Comparison of ENCODE assay signal across 11 cellular contexts in the genomic region with DNA sequence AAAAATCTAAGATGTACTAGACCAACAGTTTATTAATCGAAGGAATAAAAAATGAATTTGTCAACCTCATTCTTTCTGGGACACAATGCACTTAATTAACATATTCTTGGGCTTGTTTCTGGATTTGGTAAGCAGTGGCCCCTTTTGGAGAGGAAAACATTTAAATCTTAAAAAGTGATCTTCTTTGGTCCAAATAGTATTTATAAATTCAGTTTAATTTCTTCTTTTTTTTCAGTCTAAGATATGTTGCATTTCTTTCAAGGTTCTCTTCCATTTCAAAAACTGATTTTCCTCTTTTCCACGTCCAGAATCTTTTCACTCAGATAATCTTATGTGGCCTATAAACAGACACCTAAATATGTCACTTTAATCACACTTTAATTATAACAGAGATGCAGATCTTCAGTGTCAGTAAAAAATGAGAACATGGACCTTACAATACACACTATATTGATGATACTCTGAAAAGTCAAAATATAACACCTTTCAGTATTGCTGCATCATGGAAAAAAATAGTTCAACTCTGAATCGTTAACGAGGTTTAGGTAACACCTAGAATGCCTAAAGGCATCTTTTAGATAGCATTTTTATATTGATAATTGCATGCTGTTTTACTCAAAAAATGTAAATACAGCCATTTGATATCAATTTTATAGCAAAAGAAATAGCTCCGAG. TPM values are rescaled to one million over a fixed set of nuclear protein-coding genes. Genes with fewer than 3 reads are reported as not detected.
DNase-seq lines count a peak whose midpoint lies in the region; TF ChIP-seq lines count a peak whose summit lies in the region.
"Had no signal": no experiment of that assay in that cellular context is flagged by ENCODE, and none has a peak within 500 bp of the region (broad histone marks: within the 10 kb centered on the region; RNA-seq: fewer than 3 reads in every experiment).

No MANE protein-coding gene starts in this region.

- peak overlapping the region in 1 of 7 donors; percentile 71 for H3K4me3 Mint-ChIP-seq in CD8-positive, alpha-beta memory T cell
- peak overlapping the region; percentile 75 for H3K4me3 Mint-ChIP-seq in osteocyte (ENCODE audit: unreplicated experiment)

- H3K4me3 ChIP-seq in CD8-positive, alpha-beta memory T cell (ENCODE audit: low read length) = no peak overlapping the region
- H3K4me3 ChIP-seq in Loucy (ENCODE audit: low read length, poor library complexity, severe bottlenecking) = peak overlapping the region; percentile 85
- H3K4me3 ChIP-seq in esophagus muscularis mucosa = peak overlapping the region in 1 of 4 donors; percentile 79

- DNase-seq in CD8-positive, alpha-beta memory T cell = no peak
- DNase-seq in esophagus muscularis mucosa (ENCODE audit: extremely low spot score) (no peak), osteocyte (ENCODE audit: extremely low spot score, unreplicated experiment) (no peak), NCI-H1436 treated with DMSO at 0.1 percent for 48 hours (lab: John Stamatoyannopoulos, UW) (no peak), NCI-H2227 (lab: John Stamatoyannopoulos, UW; ENCODE audit: unreplicated experiment) (no peak), NCI-H446 (lab: John Stamatoyannopoulos, UW) (no peak)
- DNase-seq in activated CD4-positive, alpha-beta T cell treated with anti-CD3 and anti-CD28 coated beads for 4 hours = no peak
- DNase-seq: activated T-cell treated with anti-CD3 and anti-CD28 coated beads for 4 hours; naive B cell; stimulated activated CD4-positive, alpha-beta T cell treated with anti-CD3 and anti-CD28 coated beads, Interleukin-4, amount 100 ng/mL, for 24 hours had no signal

- no peaks in the 10 kb centered on the region for H3K9me3 ChIP-seq in CD8-positive, alpha-beta memory T cell (ENCODE audit: low read length)
- no peaks in the 10 kb centered on the region for H3K9me3 ChIP-seq in Loucy (ENCODE audit: insufficient read depth, low read depth, low read length)
- no peaks in the 10 kb centered on the region for H3K9me3 ChIP-seq in esophagus muscularis mucosa

- H4K20me1 ChIP-seq in Loucy (ENCODE audit: insufficient read depth, low read length, poor library complexity, severe bottlenecking) = no peaks in the 10 kb centered on the region

- H3K4me1 ChIP-seq in CD8-positive, alpha-beta memory T cell (ENCODE audit: insufficient read depth, low read length) = peaks cover 23% of the 10 kb centered on the region
- H3K4me1 ChIP-seq in Loucy (ENCODE audit: insufficient read depth, low read length, poor library complexity, severe bottlenecking) (peaks cover 37% of the 10 kb centered on the region), esophagus muscularis mucosa (peaks cover 14 to 47% (median 35%) of the 10 kb centered on the region in 4 donors)

- peaks cover 14% of the 10 kb centered on the region; the same call in 1 of the 2 replicates for H3F3A ChIP-seq in Loucy (ENCODE audit: low read depth)

- TF ChIP-seq POLR2A in esophagus muscularis mucosa (IDR thresholded peaks at IDR 0.05; ENCODE audit: low read depth) = no peak

- H2AFZ ChIP-seq in Loucy (ENCODE audit: low read length) = no peak overlapping the region

- TF ChIP-seq CTCF in Loucy (conservative IDR thresholded peaks at IDR 0.05; ENCODE audit: low read length) = no peak
- TF ChIP-seq CTCF in esophagus muscularis mucosa (IDR thresholded peaks at IDR 0.05) = no peak
- no peak for TF ChIP-seq CTCF in osteocyte (IDR thresholded peaks at IDR 0.05)

- CTCF ChIA-PET in CD8-positive, alpha-beta memory T cell (lab: Charles Lee) = interaction anchor here (3.5 kb wide), 1 partner anchor 33 kb away, joined by 14 read pairs; no protein-coding TSS in a partner anchor

- peaks cover 0 to 10% of the 10 kb centered on the region in 2 donors for H3K27me3 Mint-ChIP-seq in CD8-positive, alpha-beta memory T cell
- H3K27me3 Mint-ChIP-seq in osteocyte (ENCODE audit: unreplicated experiment) = no peaks in the 10 kb centered on the region

- H3K9ac ChIP-seq in Loucy (ENCODE audit: low read depth, low read length, poor library complexity, severe bottlenecking) = peak overlapping the region; percentile 98

- H3K9me2 ChIP-seq in Loucy (replicated peaks; ENCODE audit: low read depth, low read length) = no peaks in the 10 kb centered on the region

- H3K9me3 Mint-ChIP-seq in CD8-positive, alpha-beta memory T cell = no peaks in the 10 kb centered on the region
- no peaks in the 10 kb centered on the region for H3K9me3 Mint-ChIP-seq in osteocyte (ENCODE audit: unreplicated experiment)

- peak overlapping the region in 2 of 8 donors; percentile 71 to 72 for H3K27ac Mint-ChIP-seq in CD8-positive, alpha-beta memory T cell
- H3K27ac Mint-ChIP-seq in osteocyte (ENCODE audit: unreplicated experiment) = peak overlapping the region; percentile 98
- H3K27ac Mint-ChIP-seq: naive B cell had no signal

- H3K36me3 Mint-ChIP-seq in CD8-positive, alpha-beta memory T cell = peaks cover 0 to 16% (median 0%) of the 10 kb centered on the region in 3 donors
- H3K36me3 Mint-ChIP-seq in osteocyte (ENCODE audit: unreplicated experiment) = no peaks in the 10 kb centered on the region

- H3K36me3 ChIP-seq in CD8-positive, alpha-beta memory T cell (ENCODE audit: insufficient read depth, low read length) = no peaks in the 10 kb centered on the region
- no peaks in the 10 kb centered on the region for H3K36me3 ChIP-seq in Loucy (ENCODE audit: insufficient read depth, low read length)
- no peaks in the 10 kb centered on the region for H3K36me3 ChIP-seq in esophagus muscularis mucosa

- H3K4me1 Mint-ChIP-seq in CD8-positive, alpha-beta memory T cell = peaks cover 33 to 47% (median 43%) of the 10 kb centered on the region in 3 donors
- H3K4me1 Mint-ChIP-seq in osteocyte (ENCODE audit: unreplicated experiment) = peaks cover 36% of the 10 kb centered on the region

- H3K27ac ChIP-seq in CD8-positive, alpha-beta memory T cell (ENCODE audit: low read depth, low read length) = peak overlapping the region; percentile 21
- peak overlapping the region; percentile 5 to 99 (median 98) for H3K27ac ChIP-seq in esophagus muscularis mucosa (replicated peaks in 1 of 4)

- no peak for TF ChIP-seq EP300 in esophagus muscularis mucosa (IDR thresholded peaks at IDR 0.05)

- POLR2A ChIA-PET in CD8-positive, alpha-beta memory T cell (lab: Charles Lee) = no interaction called here

- H3K27me3 ChIP-seq in CD8-positive, alpha-beta memory T cell (ENCODE audit: insufficient read depth, low read length, poor library complexity, severe bottlenecking) = no peaks in the 10 kb centered on the region
- no peaks in the 10 kb centered on the region for H3K27me3 ChIP-seq in Loucy (ENCODE audit: insufficient read depth, low read length, poor library complexity, severe bottlenecking)
- no peaks in the 10 kb centered on the region for H3K27me3 ChIP-seq in esophagus muscularis mucosa

- peaks cover 25% of the 10 kb centered on the region for H3K79me2 ChIP-seq in Loucy (ENCODE audit: insufficient read depth, low read length)

- intact Hi-C loops in esophagus muscularis mucosa (cut with DNase I) = no loop called here

- peak overlapping the region; percentile 81 for H3K4me2 ChIP-seq in Loucy (ENCODE audit: low read depth, low read length, poor library complexity, severe bottlenecking)

- WGBS in esophagus muscularis mucosa = 79% methylated on average over 5 of the region's 5 CpGs

RNA-seq across cellular contexts. Expression of gene SKIDA1, which starts 3.9 kb away (rescaled TPM):
- total RNA-seq in CD8-positive, alpha-beta memory T cell = under 1 TPM; 0.24 to 0.35 TPM
- 0.20 TPM for polyA plus RNA-seq in CD8-positive, alpha-beta memory T cell
- total RNA-seq in esophagus muscularis mucosa = 1 to 10 TPM in 3 of 4 donors, under 1 TPM in 1; 0.50 to 2.9 (median 1.2) TPM
- total RNA-seq in osteocyte = 4.3 and 4.9 TPM in 2 replicates

RNA-seq across cellular contexts. Expression of gene MLLT10, which starts 4.7 kb away (rescaled TPM):
- total RNA-seq in CD8-positive, alpha-beta memory T cell = 10 to 100 TPM; 35.6 to 37.2 TPM
- 7.4 TPM for polyA plus RNA-seq in CD8-positive, alpha-beta memory T cell
- total RNA-seq in esophagus muscularis mucosa (10 to 100 TPM; 23.5 to 39.7 (median 30.2) TPM), osteocyte (43.9 and 56.5 TPM in 2 replicates)
